Comparison of ENCODE assay signal across 1 cellular context in the genomic region with DNA sequence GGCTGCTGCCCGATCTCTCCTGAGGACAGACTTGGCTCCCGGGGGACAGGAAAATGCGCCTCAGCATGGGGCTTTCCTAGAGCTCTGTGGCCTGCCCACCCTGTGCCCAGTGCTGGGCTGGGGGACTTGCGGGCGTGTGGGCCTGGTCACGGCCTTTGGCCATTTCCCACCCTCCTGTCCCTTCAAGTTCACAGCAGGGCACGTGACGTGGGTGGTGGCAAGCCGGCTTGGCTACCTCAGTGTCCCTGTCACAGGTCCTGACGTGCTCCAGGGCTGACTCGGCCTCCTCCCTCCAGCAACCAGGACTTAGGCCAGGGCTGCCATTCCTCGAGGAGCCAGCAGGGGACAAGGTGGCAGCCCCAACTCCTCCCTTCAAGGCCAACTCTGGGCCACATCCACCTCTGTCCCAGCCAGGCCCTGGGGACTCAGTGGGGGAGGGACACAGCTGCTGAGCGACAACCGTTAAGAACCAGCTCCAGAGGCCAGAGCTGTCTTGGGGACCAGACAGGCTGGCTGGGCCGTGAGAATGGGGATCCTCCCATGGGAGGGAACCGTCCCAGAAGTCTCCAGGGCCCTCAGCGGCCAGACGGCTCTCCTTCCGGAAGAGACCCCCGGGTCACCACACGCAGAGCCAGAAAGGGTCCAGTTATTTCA.
A peak's percentile ranks its signal among the peaks of the same experiment; 100 is the strongest.
TF ChIP-seq lines count a peak whose summit lies in the region.

No MANE protein-coding gene starts in this region.

TF ChIP-seq in HepG2, 621 proteins besides CTCF, POLR2A, EP300 and RAD21 (continued from another document and continues in another):
- TF ChIP-seq ZNF619 (CRISPR knock-in tag; IDR thresholded peaks at IDR 0.05) (no peak), SRSF9 (IDR thresholded peaks at IDR 0.05; ENCODE audit: borderline replicate concordance, insufficient read depth, low read depth, low read length, poor library complexity, severe bottlenecking) (no peak), ZNF782 (CRISPR knock-in tag; IDR thresholded peaks at IDR 0.05; ENCODE audit: borderline replicate concordance) (no peak), BCL6 (CRISPR knock-in tag; IDR thresholded peaks at IDR 0.05) (peak; percentile 57; the same call in 1 of the 2 replicates), GFI1 (CRISPR knock-in tag; IDR thresholded peaks at IDR 0.05; ENCODE audit: borderline replicate concordance) (no peak), ZNF614 (CRISPR knock-in tag; IDR thresholded peaks at IDR 0.05; ENCODE audit: borderline replicate concordance) (peak; percentile 90; the same call in 1 of the 2 replicates), ZNF44 (CRISPR knock-in tag; IDR thresholded peaks at IDR 0.05) (no peak), EEA1 (CRISPR knock-in tag; IDR thresholded peaks at IDR 0.05; ENCODE audit: borderline replicate concordance) (0 out of 2 replicates have a peak, but pooled peaks have one; percentile 49), HCFC1 (IDR thresholded peaks at IDR 0.05; ENCODE audit: low read depth, low read length) (no peak), ZNF251 (CRISPR knock-in tag; IDR thresholded peaks at IDR 0.05) (no peak), ZNF678 (CRISPR knock-in tag; IDR thresholded peaks at IDR 0.05) (no peak), NR3C1 (CRISPR knock-in tag; IDR thresholded peaks at IDR 0.05) (no peak), CENPX (CRISPR knock-in tag; IDR thresholded peaks at IDR 0.05) (no peak), KDM6A (CRISPR knock-in tag; IDR thresholded peaks at IDR 0.05; ENCODE audit: low read depth) (no peak), KAT7 (CRISPR knock-in tag; IDR thresholded peaks at IDR 0.05; ENCODE audit: borderline replicate concordance) (peak; percentile 90; the same call in 1 of the 2 replicates), ARNT (IDR thresholded peaks at IDR 0.05) (no peak), ZNF792 (CRISPR knock-in tag; IDR thresholded peaks at IDR 0.05) (peak; percentile 71), MLLT10 (CRISPR knock-in tag; IDR thresholded peaks at IDR 0.05) (no peak), NR2F1 (CRISPR knock-in tag; IDR thresholded peaks at IDR 0.05) (0 out of 4 replicates have a peak, but pooled peaks of 1 of the 2 experiments have one; percentile 26), SRY (CRISPR knock-in tag; IDR thresholded peaks at IDR 0.05) (no peak), PHF8 (CRISPR knock-in tag; IDR thresholded peaks at IDR 0.05) (peak; percentile 40), CEBPG (CRISPR knock-in tag; IDR thresholded peaks at IDR 0.05) (no peak), ZFP36 (IDR thresholded peaks at IDR 0.05; ENCODE audit: borderline replicate concordance, low read depth, low read length, partially characterized antibody) (no peak), ZNF20 (CRISPR knock-in tag; IDR thresholded peaks at IDR 0.05) (no peak), ZMYM2 (CRISPR knock-in tag; IDR thresholded peaks at IDR 0.05) (no peak), ZFY (CRISPR knock-in tag; IDR thresholded peaks at IDR 0.05) (peak; percentile 79; the same call in 1 of the 2 replicates), SCMH1 (CRISPR knock-in tag; IDR thresholded peaks at IDR 0.05; ENCODE audit: borderline replicate concordance) (no peak), ARNTL (CRISPR knock-in tag; IDR thresholded peaks at IDR 0.05) (no peak), CAMTA2 (CRISPR knock-in tag; IDR thresholded peaks at IDR 0.05; ENCODE audit: borderline replicate concordance) (no peak), JUN (CRISPR knock-in tag; IDR thresholded peaks at IDR 0.05) (0 out of 2 replicates have a peak, but pooled peaks have one; percentile 0), ZNF839 (CRISPR knock-in tag; IDR thresholded peaks at IDR 0.05; ENCODE audit: borderline replicate concordance) (peak; percentile 54; the same call in 1 of the 2 replicates), ZNF672 (CRISPR knock-in tag; IDR thresholded peaks at IDR 0.05) (no peak), ZNF616 (CRISPR knock-in tag; IDR thresholded peaks at IDR 0.05; ENCODE audit: low read depth) (no peak), SALL1 (CRISPR knock-in tag; IDR thresholded peaks at IDR 0.05) (0 out of 2 replicates have a peak, but pooled peaks have one; percentile 38)
- TF ChIP-seq, protein P1, sequence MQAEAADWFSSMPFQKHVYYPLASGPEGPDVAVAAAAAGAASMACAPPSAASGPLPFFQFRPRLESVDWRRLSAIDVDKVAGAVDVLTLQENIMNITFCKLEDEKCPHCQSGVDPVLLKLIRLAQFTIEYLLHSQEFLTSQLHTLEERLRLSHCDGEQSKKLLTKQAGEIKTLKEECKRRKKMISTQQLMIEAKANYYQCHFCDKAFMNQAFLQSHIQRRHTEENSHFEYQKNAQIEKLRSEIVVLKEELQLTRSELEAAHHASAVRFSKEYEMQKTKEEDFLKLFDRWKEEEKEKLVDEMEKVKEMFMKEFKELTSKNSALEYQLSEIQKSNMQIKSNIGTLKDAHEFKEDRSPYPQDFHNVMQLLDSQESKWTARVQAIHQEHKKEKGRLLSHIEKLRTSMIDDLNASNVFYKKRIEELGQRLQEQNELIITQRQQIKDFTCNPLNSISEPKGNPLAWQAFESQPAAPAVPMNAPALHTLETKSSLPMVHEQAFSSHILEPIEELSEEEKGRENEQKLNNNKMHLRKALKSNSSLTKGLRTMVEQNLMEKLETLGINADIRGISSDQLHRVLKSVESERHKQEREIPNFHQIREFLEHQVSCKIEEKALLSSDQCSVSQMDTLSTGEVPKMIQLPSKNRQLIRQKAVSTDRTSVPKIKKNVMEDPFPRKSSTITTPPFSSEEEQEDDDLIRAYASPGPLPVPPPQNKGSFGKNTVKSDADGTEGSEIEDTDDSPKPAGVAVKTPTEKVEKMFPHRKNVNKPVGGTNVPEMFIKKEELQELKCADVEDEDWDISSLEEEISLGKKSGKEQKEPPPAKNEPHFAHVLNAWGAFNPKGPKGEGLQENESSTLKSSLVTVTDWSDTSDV (CRISPR knock-in tag; IDR thresholded peaks at IDR 0.05): no peak; the same call in 1 of the 2 replicates
- TF ChIP-seq, protein P2, sequence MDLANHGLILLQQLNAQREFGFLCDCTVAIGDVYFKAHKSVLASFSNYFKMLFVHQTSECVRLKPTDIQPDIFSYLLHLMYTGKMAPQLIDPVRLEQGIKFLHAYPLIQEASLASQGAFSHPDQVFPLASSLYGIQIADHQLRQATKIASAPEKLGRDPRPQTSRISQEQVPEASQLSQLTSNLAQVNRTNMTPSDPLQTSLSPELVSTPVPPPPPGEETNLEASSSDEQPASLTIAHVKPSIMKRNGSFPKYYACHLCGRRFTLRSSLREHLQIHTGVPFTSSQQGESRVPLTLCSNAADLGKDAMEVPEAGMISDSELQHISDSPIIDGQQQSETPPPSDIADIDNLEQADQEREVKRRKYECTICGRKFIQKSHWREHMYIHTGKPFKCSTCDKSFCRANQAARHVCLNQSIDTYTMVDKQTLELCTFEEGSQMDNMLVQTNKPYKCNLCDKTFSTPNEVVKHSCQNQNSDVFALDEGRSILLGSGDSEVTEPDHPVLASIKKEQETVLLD (CRISPR knock-in tag; IDR thresholded peaks at IDR 0.05; ENCODE audit: low read depth): no peak; the same call in 1 of the 2 replicates
- TF ChIP-seq, protein P3, sequence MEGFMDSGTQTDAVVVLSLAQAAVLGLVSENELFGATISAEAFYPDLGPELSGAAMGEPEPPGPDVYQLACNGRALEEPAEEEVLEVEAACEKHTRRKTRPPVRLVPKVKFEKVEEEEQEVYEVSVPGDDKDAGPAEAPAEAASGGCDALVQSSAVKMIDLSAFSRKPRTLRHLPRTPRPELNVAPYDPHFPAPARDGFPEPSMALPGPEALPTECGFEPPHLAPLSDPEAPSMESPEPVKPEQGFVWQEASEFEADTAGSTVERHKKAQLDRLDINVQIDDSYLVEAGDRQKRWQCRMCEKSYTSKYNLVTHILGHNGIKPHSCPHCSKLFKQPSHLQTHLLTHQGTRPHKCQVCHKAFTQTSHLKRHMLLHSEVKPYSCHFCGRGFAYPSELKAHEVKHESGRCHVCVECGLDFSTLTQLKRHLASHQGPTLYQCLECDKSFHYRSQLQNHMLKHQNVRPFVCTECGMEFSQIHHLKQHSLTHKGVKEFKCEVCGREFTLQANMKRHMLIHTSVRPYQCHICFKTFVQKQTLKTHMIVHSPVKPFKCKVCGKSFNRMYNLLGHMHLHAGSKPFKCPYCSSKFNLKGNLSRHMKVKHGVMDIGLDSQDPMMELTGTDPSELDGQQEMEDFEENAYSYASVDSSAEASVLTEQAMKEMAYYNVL (CRISPR knock-in tag; IDR thresholded peaks at IDR 0.05; ENCODE audit: borderline replicate concordance): no peak
- TF ChIP-seq, protein P4, sequence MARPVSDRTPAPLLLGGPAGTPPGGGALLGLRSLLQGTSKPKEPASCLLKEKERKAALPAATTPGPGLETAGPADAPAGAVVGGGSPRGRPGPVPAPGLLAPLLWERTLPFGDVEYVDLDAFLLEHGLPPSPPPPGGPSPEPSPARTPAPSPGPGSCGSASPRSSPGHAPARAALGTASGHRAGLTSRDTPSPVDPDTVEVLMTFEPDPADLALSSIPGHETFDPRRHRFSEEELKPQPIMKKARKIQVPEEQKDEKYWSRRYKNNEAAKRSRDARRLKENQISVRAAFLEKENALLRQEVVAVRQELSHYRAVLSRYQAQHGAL (CRISPR knock-in tag; IDR thresholded peaks at IDR 0.05; ENCODE audit: not compliant biosample characterization): no peak
- TF ChIP-seq, protein P5, sequence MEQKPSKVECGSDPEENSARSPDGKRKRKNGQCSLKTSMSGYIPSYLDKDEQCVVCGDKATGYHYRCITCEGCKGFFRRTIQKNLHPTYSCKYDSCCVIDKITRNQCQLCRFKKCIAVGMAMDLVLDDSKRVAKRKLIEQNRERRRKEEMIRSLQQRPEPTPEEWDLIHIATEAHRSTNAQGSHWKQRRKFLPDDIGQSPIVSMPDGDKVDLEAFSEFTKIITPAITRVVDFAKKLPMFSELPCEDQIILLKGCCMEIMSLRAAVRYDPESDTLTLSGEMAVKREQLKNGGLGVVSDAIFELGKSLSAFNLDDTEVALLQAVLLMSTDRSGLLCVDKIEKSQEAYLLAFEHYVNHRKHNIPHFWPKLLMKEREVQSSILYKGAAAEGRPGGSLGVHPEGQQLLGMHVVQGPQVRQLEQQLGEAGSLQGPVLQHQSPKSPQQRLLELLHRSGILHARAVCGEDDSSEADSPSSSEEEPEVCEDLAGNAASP (CRISPR knock-in tag; IDR thresholded peaks at IDR 0.05; ENCODE audit: borderline replicate concordance): 0 out of 2 replicates have a peak, but pooled peaks have one; percentile 7
- TF ChIP-seq, protein P6, sequence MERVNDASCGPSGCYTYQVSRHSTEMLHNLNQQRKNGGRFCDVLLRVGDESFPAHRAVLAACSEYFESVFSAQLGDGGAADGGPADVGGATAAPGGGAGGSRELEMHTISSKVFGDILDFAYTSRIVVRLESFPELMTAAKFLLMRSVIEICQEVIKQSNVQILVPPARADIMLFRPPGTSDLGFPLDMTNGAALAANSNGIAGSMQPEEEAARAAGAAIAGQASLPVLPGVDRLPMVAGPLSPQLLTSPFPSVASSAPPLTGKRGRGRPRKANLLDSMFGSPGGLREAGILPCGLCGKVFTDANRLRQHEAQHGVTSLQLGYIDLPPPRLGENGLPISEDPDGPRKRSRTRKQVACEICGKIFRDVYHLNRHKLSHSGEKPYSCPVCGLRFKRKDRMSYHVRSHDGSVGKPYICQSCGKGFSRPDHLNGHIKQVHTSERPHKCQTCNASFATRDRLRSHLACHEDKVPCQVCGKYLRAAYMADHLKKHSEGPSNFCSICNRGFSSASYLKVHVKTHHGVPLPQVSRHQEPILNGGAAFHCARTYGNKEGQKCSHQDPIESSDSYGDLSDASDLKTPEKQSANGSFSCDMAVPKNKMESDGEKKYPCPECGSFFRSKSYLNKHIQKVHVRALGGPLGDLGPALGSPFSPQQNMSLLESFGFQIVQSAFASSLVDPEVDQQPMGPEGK (CRISPR knock-in tag; IDR thresholded peaks at IDR 0.05): peak; percentile 90
- TF ChIP-seq, protein P7, sequence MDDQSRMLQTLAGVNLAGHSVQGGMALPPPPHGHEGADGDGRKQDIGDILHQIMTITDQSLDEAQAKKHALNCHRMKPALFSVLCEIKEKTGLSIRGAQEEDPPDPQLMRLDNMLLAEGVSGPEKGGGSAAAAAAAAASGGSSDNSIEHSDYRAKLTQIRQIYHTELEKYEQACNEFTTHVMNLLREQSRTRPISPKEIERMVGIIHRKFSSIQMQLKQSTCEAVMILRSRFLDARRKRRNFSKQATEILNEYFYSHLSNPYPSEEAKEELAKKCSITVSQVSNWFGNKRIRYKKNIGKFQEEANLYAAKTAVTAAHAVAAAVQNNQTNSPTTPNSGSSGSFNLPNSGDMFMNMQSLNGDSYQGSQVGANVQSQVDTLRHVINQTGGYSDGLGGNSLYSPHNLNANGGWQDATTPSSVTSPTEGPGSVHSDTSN (CRISPR knock-in tag; IDR thresholded peaks at IDR 0.05; ENCODE audit: borderline replicate concordance): no peak
- TF ChIP-seq, protein P8, sequence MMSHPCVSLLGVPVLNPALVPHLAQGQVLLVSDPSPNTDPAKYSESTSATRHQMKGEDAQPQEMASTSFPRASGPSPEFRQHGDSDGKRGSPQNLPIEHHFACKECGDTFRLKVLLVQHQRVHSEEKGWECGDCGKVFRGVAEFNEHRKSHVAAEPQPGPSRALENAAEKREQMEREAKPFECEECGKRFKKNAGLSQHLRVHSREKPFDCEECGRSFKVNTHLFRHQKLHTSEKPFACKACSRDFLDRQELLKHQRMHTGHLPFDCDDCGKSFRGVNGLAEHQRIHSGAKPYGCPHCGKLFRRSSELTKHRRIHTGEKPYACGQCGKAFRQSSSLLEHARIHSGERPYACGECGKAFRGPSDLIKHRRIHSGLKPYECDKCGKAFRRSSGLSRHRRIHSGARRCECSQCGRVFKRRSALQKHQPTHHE (CRISPR knock-in tag; IDR thresholded peaks at IDR 0.05; ENCODE audit: borderline replicate concordance): no peak
- TF ChIP-seq, protein P9, sequence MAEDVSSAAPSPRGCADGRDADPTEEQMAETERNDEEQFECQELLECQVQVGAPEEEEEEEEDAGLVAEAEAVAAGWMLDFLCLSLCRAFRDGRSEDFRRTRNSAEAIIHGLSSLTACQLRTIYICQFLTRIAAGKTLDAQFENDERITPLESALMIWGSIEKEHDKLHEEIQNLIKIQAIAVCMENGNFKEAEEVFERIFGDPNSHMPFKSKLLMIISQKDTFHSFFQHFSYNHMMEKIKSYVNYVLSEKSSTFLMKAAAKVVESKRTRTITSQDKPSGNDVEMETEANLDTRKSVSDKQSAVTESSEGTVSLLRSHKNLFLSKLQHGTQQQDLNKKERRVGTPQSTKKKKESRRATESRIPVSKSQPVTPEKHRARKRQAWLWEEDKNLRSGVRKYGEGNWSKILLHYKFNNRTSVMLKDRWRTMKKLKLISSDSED (CRISPR knock-in tag; IDR thresholded peaks at IDR 0.05): no peak
- TF ChIP-seq, protein P10, sequence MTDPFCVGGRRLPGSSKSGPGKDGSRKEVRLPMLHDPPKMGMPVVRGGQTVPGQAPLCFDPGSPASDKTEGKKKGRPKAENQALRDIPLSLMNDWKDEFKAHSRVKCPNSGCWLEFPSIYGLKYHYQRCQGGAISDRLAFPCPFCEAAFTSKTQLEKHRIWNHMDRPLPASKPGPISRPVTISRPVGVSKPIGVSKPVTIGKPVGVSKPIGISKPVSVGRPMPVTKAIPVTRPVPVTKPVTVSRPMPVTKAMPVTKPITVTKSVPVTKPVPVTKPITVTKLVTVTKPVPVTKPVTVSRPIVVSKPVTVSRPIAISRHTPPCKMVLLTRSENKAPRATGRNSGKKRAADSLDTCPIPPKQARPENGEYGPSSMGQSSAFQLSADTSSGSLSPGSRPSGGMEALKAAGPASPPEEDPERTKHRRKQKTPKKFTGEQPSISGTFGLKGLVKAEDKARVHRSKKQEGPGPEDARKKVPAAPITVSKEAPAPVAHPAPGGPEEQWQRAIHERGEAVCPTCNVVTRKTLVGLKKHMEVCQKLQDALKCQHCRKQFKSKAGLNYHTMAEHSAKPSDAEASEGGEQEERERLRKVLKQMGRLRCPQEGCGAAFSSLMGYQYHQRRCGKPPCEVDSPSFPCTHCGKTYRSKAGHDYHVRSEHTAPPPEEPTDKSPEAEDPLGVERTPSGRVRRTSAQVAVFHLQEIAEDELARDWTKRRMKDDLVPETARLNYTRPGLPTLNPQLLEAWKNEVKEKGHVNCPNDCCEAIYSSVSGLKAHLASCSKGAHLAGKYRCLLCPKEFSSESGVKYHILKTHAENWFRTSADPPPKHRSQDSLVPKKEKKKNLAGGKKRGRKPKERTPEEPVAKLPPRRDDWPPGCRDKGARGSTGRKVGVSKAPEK (CRISPR knock-in tag; IDR thresholded peaks at IDR 0.05; ENCODE audit: borderline replicate concordance): peak; percentile 50; the same call in 1 of the 2 replicates
